ENCODE assay signal across 18 cellular contexts in genomic region chr10:119350529-119351001, GRCh38.
DNase-seq lines count a peak whose midpoint lies in the region; ATAC-seq and TF ChIP-seq lines count a peak whose summit lies in the region.
"Had no signal": no experiment of that assay in that cellular context is flagged by ENCODE, and none has a peak within 500 bp of the region (broad histone marks: within the 10 kb centered on the region; RNA-seq: fewer than 3 reads in every experiment).

No MANE protein-coding gene starts in this region.

- no peaks in the 10 kb centered on the region for H3K9me2 ChIP-seq in MM.1S (replicated peaks; ENCODE audit: insufficient read depth, low read length)

- H3F3A ChIP-seq in MM.1S (ENCODE audit: insufficient read depth, low read length), result no peaks in the 10 kb centered on the region

- TF ChIP-seq POLR2A in heart left ventricle (IDR thresholded peaks at IDR 0.05), result no peak

- H3K36me3 Mint-ChIP-seq in nephron (ENCODE audit: low read depth), result peaks cover 18% of the 10 kb centered on the region

- 0 out of 2 replicates have a peak, but pooled peaks cover 4% of the 10 kb centered on the region for H4K20me1 ChIP-seq in MM.1S (ENCODE audit: insufficient read depth, low read length)

- H3K36me3 ChIP-seq in heart left ventricle, result peaks cover 0 to 14% (median 0%) of the 10 kb centered on the region in 9 donors
- no peaks in the 10 kb centered on the region for H3K36me3 ChIP-seq in upper lobe of right lung
- peaks cover 11% of the 10 kb centered on the region; the same call in 1 of the 2 replicates for H3K36me3 ChIP-seq in MM.1S (replicated peaks; ENCODE audit: insufficient read depth, low read length)

- WGBS in heart left ventricle, 4 donors, result 40 to 44% (median 43%) methylated on average over 8 of the region's 8 CpGs

- H3K4me1 Mint-ChIP-seq in nephron, result peaks cover 36% of the 10 kb centered on the region
- H3K4me1 Mint-ChIP-seq: stimulated activated naive CD8-positive, alpha-beta T cell treated with anti-CD3 and anti-CD28 coated beads, Interleukin-15, amount 100 ng/mL, for 72 hours had no signal

- no peak overlapping the region for H3K4me2 ChIP-seq in MM.1S (ENCODE audit: low read depth, low read length)

- no peaks in the 10 kb centered on the region for H3K27me3 ChIP-seq in heart left ventricle
- H3K27me3 ChIP-seq in upper lobe of right lung, result no peaks in the 10 kb centered on the region
- H3K27me3 ChIP-seq in MM.1S (replicated peaks; ENCODE audit: insufficient read depth, low read length), result no peaks in the 10 kb centered on the region

- peaks cover 96% of the 10 kb centered on the region for H3K79me2 ChIP-seq in MM.1S (ENCODE audit: low read length)

- no peak overlapping the region for H3K4me3 Mint-ChIP-seq in nephron
- H3K4me3 Mint-ChIP-seq: neural crest cell; stimulated activated naive CD8-positive, alpha-beta T cell treated with anti-CD3 and anti-CD28 coated beads, Interleukin-15, amount 100 ng/mL, for 72 hours; T-helper 1 cell treated with Interleukin-12 subunit alpha and Interleukin-12 subunit beta and Interleukin-4 antibody, amounts not matched to agents 30 μg/mL and 1 μg/mL, for 36 hours had no signal

- no peak overlapping the region for H2AFZ ChIP-seq in MM.1S (ENCODE audit: low read length)

- no peak for TF ChIP-seq CTCF in heart left ventricle (IDR thresholded peaks at IDR 0.05)
- no peak for TF ChIP-seq CTCF in nephron (IDR thresholded peaks at IDR 0.05; ENCODE audit: unreplicated experiment in 3 of 3)
- TF ChIP-seq CTCF in upper lobe of right lung (IDR thresholded peaks at IDR 0.05), result no peak
- TF ChIP-seq CTCF in MM.1S (IDR thresholded peaks at IDR 0.05; ENCODE audit: low read length), result no peak

- DNase-seq in astrocyte of the hippocampus (ENCODE audit: low read depth, low spot score) (peak; percentile 82), heart left ventricle (peak in 3 of 5 donors; percentile 58 to 66 (median 58)), upper lobe of right lung (peak; percentile 36), T-helper 9 cell (no peak), MM.1S (no peak)
- no peak for DNase-seq in NK-92 treated with Interleukin-12 subunit alpha and Interleukin-12 subunit beta, amount 100 ng/mL, for 24 hours (lab: John Stamatoyannopoulos, UW)
- DNase-seq: activated CD4-positive, CD25-positive, alpha-beta regulatory T cell; activated CD8-positive, alpha-beta memory T cell treated with anti-CD3 and anti-CD28 coated beads for 24 hours; DMS 273 treated with DMSO at 0.1 percent for 48 hours; Kasumi-1; midbrain; NCI-H1436; NCI-H226; stimulated activated naive CD8-positive, alpha-beta T cell treated with anti-CD3 and anti-CD28 coated beads, Interleukin-15, amount 100 ng/mL, for 72 hours had no signal

- H3K27me3 Mint-ChIP-seq in nephron (ENCODE audit: low read depth), result no peaks in the 10 kb centered on the region
- H3K27me3 Mint-ChIP-seq: stimulated activated naive CD8-positive, alpha-beta T cell treated with anti-CD3 and anti-CD28 coated beads, Interleukin-15, amount 100 ng/mL, for 72 hours had no signal

- no peak overlapping the region for H3K9ac ChIP-seq in MM.1S (ENCODE audit: low read length)

- peaks cover 0 to 16% (median 0%) of the 10 kb centered on the region in 12 donors for H3K9me3 ChIP-seq in heart left ventricle
- H3K9me3 ChIP-seq in upper lobe of right lung, result no peaks in the 10 kb centered on the region
- no peaks in the 10 kb centered on the region for H3K9me3 ChIP-seq in MM.1S (replicated peaks; ENCODE audit: insufficient read depth, low read length)

- H3K4me3 ChIP-seq in heart left ventricle, result no peak overlapping the region
- no peak overlapping the region for H3K4me3 ChIP-seq in upper lobe of right lung
- H3K4me3 ChIP-seq in MM.1S (ENCODE audit: low read length), result no peak overlapping the region

- H3K4me1 ChIP-seq in heart left ventricle (peaks cover 0 to 70% (median 47%) of the 10 kb centered on the region in 12 donors), upper lobe of right lung (peaks cover 34% of the 10 kb centered on the region), MM.1S (ENCODE audit: low read length) (peaks cover 14% of the 10 kb centered on the region)

- H3K27ac ChIP-seq in heart left ventricle (peak overlapping the region; percentile 0 to 74 (median 54)), upper lobe of right lung (peak overlapping the region; percentile 68), MM.1S (ENCODE audit: low read length) (no peak overlapping the region)
- H3K27ac ChIP-seq: RWPE1 had no signal

- peak overlapping the region in 2 of 3 experiments; percentile 55 to 66 for H3K27ac Mint-ChIP-seq in nephron
- H3K27ac Mint-ChIP-seq: stimulated activated naive CD8-positive, alpha-beta T cell treated with anti-CD3 and anti-CD28 coated beads, Interleukin-15, amount 100 ng/mL, for 72 hours; T-helper 1 cell treated with Interleukin-12 subunit alpha and Interleukin-12 subunit beta and Interleukin-4 antibody, amounts not matched to agents 30 μg/mL and 1 μg/mL, for 36 hours had no signal

- intact Hi-C loops in heart left ventricle (cut with DNase I) (loop anchor here in 1 of 10 donors (10.0 kb wide), 1 partner anchor 64 kb away; no protein-coding TSS in a partner anchor), upper lobe of right lung (cut with DNase I) (no loop called here)

- ATAC-seq in heart left ventricle (peak; percentile 59 to 79 (median 64)), upper lobe of right lung (peak; percentile 75)
- ATAC-seq: stimulated activated naive CD8-positive, alpha-beta T cell treated with anti-CD3 and anti-CD28 coated beads, Interleukin-15, amount 100 ng/mL, for 72 hours had no signal

- H3K9me3 Mint-ChIP-seq in nephron, result peaks cover 9% of the 10 kb centered on the region

Comparison
In these comparisons a context has a peak if more than half of its experiments do, and no peak if none do; other contexts are left out.
1. DNase-seq: peak in astrocyte of the hippocampus (single experiment), heart left ventricle (3 of 5) and upper lobe of right lung (single experiment); none in T-helper 9 cell (single experiment), MM.1S (single experiment) and NK-92 treated with Interleukin-12 subunit alpha and Interleukin-12 subunit beta, amount 100 ng/mL, for 24 hours (single experiment).